Comparison of ENCODE assay signal across 21 cellular contexts in genomic region chr11:73265853-73266643, GRCh38. TPM values are rescaled to one million over a fixed set of nuclear protein-coding genes. Genes with fewer than 3 reads are reported as not detected.
A peak's percentile ranks its signal among the peaks of the same experiment; 100 is the strongest.
DNase-seq lines count a peak whose midpoint lies in the region; ATAC-seq and TF ChIP-seq lines count a peak whose summit lies in the region.
"Had no signal": no experiment of that assay in that cellular context is flagged by ENCODE, and none has a peak within 500 bp of the region (broad histone marks: within the 10 kb centered on the region; RNA-seq: fewer than 3 reads in every experiment).

No MANE protein-coding gene starts in this region.

- H3K18ac ChIP-seq in trophoblast cell (ENCODE audit: low read length) = no peak overlapping the region

- H3K27me3 ChIP-seq in trophoblast cell (ENCODE audit: insufficient read depth, low read length) (no peaks in the 10 kb centered on the region), aorta (ENCODE audit: control insufficient read depth in 1 of 2, insufficient read depth in 2 of 2, low read length in 1 of 2) (no peaks in the 10 kb centered on the region), colonic mucosa (peaks cover 7% of the 10 kb centered on the region)

- no peak overlapping the region for H3K4me3 Mint-ChIP-seq in activated T-cell treated with anti-CD3 and anti-CD28 coated beads, Interleukin-2, amount 50 U/mL, for 24 hours
- no peak overlapping the region for H3K4me3 Mint-ChIP-seq in activated T-cell treated with anti-CD3 and anti-CD28 coated beads, Interleukin-2, amount 50 U/mL, for 72 hours
- H3K4me3 Mint-ChIP-seq: activated CD4-positive, alpha-beta T cell treated with anti-CD3 and anti-CD28 coated beads for 36 hours; memory B cell; naive thymus-derived CD4-positive, alpha-beta T cell had no signal

- no peaks in the 10 kb centered on the region for H3K9me3 Mint-ChIP-seq in activated T-cell treated with anti-CD3 and anti-CD28 coated beads, Interleukin-2, amount 50 U/mL, for 24 hours
- no peaks in the 10 kb centered on the region for H3K9me3 Mint-ChIP-seq in activated T-cell treated with anti-CD3 and anti-CD28 coated beads, Interleukin-2, amount 50 U/mL, for 72 hours
- H3K9me3 Mint-ChIP-seq: memory B cell; naive thymus-derived CD4-positive, alpha-beta T cell had no signal

- WGBS in trophoblast cell (ENCODE audit: extremely low coverage, insufficient coverage, insufficient read length) = no CpG with 5 or more reads among the region's 3 CpGs
- WGBS in aorta, 2 donors = 44 to 48% methylated on average over 3 of the region's 3 CpGs

- no peak overlapping the region for H2AFZ ChIP-seq in trophoblast cell (ENCODE audit: insufficient read depth, low read length, poor library complexity)

- no peak overlapping the region for H2BK120ac ChIP-seq in trophoblast cell (ENCODE audit: insufficient read depth, low read length, poor library complexity)

- no peak overlapping the region for H4K91ac ChIP-seq in trophoblast cell (ENCODE audit: low read depth, low read length)

- H3K4me1 ChIP-seq in trophoblast cell (ENCODE audit: control insufficient read depth in 1 of 2, insufficient read depth in 2 of 2, low read length in 2 of 2) (peaks cover 42 to 43% of the 10 kb centered on the region in 2 experiments), aorta (ENCODE audit: control insufficient read depth in 1 of 2, insufficient read depth in 2 of 2, low read length in 2 of 2) (peaks cover 0 to 2% of the 10 kb centered on the region in 2 donors), colonic mucosa (no peaks in the 10 kb centered on the region)
- H3K4me1 ChIP-seq: foreskin keratinocyte had no signal

- H3K36me3 Mint-ChIP-seq in activated T-cell treated with anti-CD3 and anti-CD28 coated beads, Interleukin-2, amount 50 U/mL, for 24 hours (ENCODE audit: low read depth) = no peaks in the 10 kb centered on the region
- no peaks in the 10 kb centered on the region for H3K36me3 Mint-ChIP-seq in activated T-cell treated with anti-CD3 and anti-CD28 coated beads, Interleukin-2, amount 50 U/mL, for 72 hours (ENCODE audit: insufficient read depth in 2 of 2)
- H3K36me3 Mint-ChIP-seq: memory B cell; naive thymus-derived CD4-positive, alpha-beta T cell had no signal

- no peaks in the 10 kb centered on the region for H3K4me1 Mint-ChIP-seq in activated T-cell treated with anti-CD3 and anti-CD28 coated beads, Interleukin-2, amount 50 U/mL, for 24 hours (ENCODE audit: low read depth)
- no peaks in the 10 kb centered on the region for H3K4me1 Mint-ChIP-seq in activated T-cell treated with anti-CD3 and anti-CD28 coated beads, Interleukin-2, amount 50 U/mL, for 72 hours (ENCODE audit: low read depth)
- H3K4me1 Mint-ChIP-seq: activated CD4-positive, alpha-beta T cell treated with anti-CD3 and anti-CD28 coated beads for 36 hours had no signal

- no peak overlapping the region for H3K27ac Mint-ChIP-seq in activated T-cell treated with anti-CD3 and anti-CD28 coated beads, Interleukin-2, amount 50 U/mL, for 24 hours
- H3K27ac Mint-ChIP-seq in activated T-cell treated with anti-CD3 and anti-CD28 coated beads, Interleukin-2, amount 50 U/mL, for 72 hours = no peak overlapping the region
- H3K27ac Mint-ChIP-seq: activated CD4-positive, alpha-beta T cell treated with anti-CD3 and anti-CD28 coated beads for 36 hours; memory B cell; naive thymus-derived CD4-positive, alpha-beta T cell had no signal

- TF ChIP-seq CTCF in colonic mucosa (IDR thresholded peaks at IDR 0.05) = no peak

- peak overlapping the region; percentile 5 for H3K4ac ChIP-seq in trophoblast cell (ENCODE audit: low read depth, low read length)

- no peak overlapping the region for H2BK12ac ChIP-seq in trophoblast cell (ENCODE audit: low read length)

- H3K4me3 ChIP-seq in trophoblast cell (ENCODE audit: low read depth, low read length) (no peak overlapping the region), aorta (ENCODE audit: low read length in 2 of 2) (no peak overlapping the region), colonic mucosa (no peak overlapping the region)
- H3K4me3 ChIP-seq: A549, breast epithelium had no signal

- peak; percentile 13 for DNase-seq in activated T-cell treated with anti-CD3 and anti-CD28 coated beads, Interleukin-2, amount 50 U/mL, for 24 hours
- DNase-seq in activated T-cell treated with anti-CD3 and anti-CD28 coated beads, Interleukin-2, amount 50 U/mL, for 72 hours = no peak
- DNase-seq in left cardiac atrium (no peak), trophoblast cell (no peak), aorta (peak in 1 of 2 donors; percentile 64), NOMO-1 treated with dmso at 0.1 percent for 144 hours (lab: John Stamatoyannopoulos, UW; ENCODE audit: unreplicated experiment) (no peak), colonic mucosa (no peak)
- DNase-seq: activated CD4-positive, alpha-beta T cell treated with anti-CD3 and anti-CD28 coated beads for 36 hours; activated gamma-delta T cell; EL; foreskin keratinocyte; hypothalamus; naive thymus-derived CD4-positive, alpha-beta T cell; NCI-H1105; NCI-H2081; stimulated activated CD4-positive, alpha-beta T cell treated with anti-CD3 and anti-CD28 coated beads, Interleukin-12 subunit alpha, Interleukin-12 subunit beta, amount 100 ng/mL, for 4 hours had no signal

- intact Hi-C loops in left cardiac atrium (cut with DNase I) = no loop called here
- intact Hi-C loops in aorta (cut with DNase I) = no loop called here
- intact Hi-C loops in colonic mucosa (cut with DNase I) = no loop called here

- no peak overlapping the region for H2BK5ac ChIP-seq in trophoblast cell (ENCODE audit: low read depth, low read length, poor library complexity)

- peaks cover 27% of the 10 kb centered on the region for H3K27me3 Mint-ChIP-seq in activated T-cell treated with anti-CD3 and anti-CD28 coated beads, Interleukin-2, amount 50 U/mL, for 24 hours
- peaks cover 34% of the 10 kb centered on the region for H3K27me3 Mint-ChIP-seq in activated T-cell treated with anti-CD3 and anti-CD28 coated beads, Interleukin-2, amount 50 U/mL, for 72 hours (ENCODE audit: low read depth)

- H3K14ac ChIP-seq in trophoblast cell (ENCODE audit: low read length) = peak overlapping the region; percentile 5

- no peak overlapping the region for H3K9ac ChIP-seq in trophoblast cell (ENCODE audit: low read length)
- H3K9ac ChIP-seq in colonic mucosa (ENCODE audit: low read depth in 2 of 2, low read length in 2 of 2) = no peak overlapping the region

- peaks cover 25% of the 10 kb centered on the region for H3K79me1 ChIP-seq in trophoblast cell (ENCODE audit: low read length)

- H3K27ac ChIP-seq in trophoblast cell (ENCODE audit: low read depth, low read length) (no peak overlapping the region), aorta (ENCODE audit: low read depth in 1 of 2, low read length in 2 of 2) (peak overlapping the region; percentile 55 to 58), colonic mucosa (no peak overlapping the region)
- H3K27ac ChIP-seq: breast epithelium, foreskin keratinocyte had no signal

- H3K9me3 ChIP-seq in trophoblast cell (ENCODE audit: insufficient read depth, low read depth, low read length) (no peaks in the 10 kb centered on the region), aorta (ENCODE audit: control insufficient read depth, low read length) (no peaks in the 10 kb centered on the region), colonic mucosa (no peaks in the 10 kb centered on the region)
- H3K9me3 ChIP-seq: A549, breast epithelium had no signal

- no peak overlapping the region for H3K23ac ChIP-seq in trophoblast cell (ENCODE audit: low read length)

- no peak overlapping the region for H4K8ac ChIP-seq in trophoblast cell (ENCODE audit: low read depth, low read length)

- peak overlapping the region; percentile 40 for H3K4me2 ChIP-seq in trophoblast cell (ENCODE audit: low read length)
- H3K4me2 ChIP-seq: A549 had no signal

- H4K12ac ChIP-seq in trophoblast cell (ENCODE audit: low read depth, low read length) = no peak overlapping the region

- no peak for ATAC-seq in activated T-cell treated with anti-CD3 and anti-CD28 coated beads, Interleukin-2, amount 50 U/mL, for 72 hours (replicated peaks in 1 of 2)
- ATAC-seq in left cardiac atrium (peak; percentile 37 to 45), aorta (ENCODE audit: low FRiP score) (no peak), HG03280 (IDR thresholded peaks at IDR 0.05; ENCODE audit: unreplicated experiment) (no peak)
- ATAC-seq: A549; activated CD4-positive, alpha-beta T cell treated with anti-CD3 and anti-CD28 coated beads for 36 hours; foreskin keratinocyte; HCT116; naive thymus-derived CD4-positive, alpha-beta T cell had no signal

- peaks cover 15% of the 10 kb centered on the region for H3K79me2 ChIP-seq in trophoblast cell (ENCODE audit: control insufficient read depth, insufficient read depth, low read length, poor library complexity)

- H2AK5ac ChIP-seq in trophoblast cell (ENCODE audit: low read length) = no peak overlapping the region

- H3K36me3 ChIP-seq in trophoblast cell (ENCODE audit: control insufficient read depth in 1 of 2, insufficient read depth in 2 of 2, low read length in 2 of 2) (no peaks in the 10 kb centered on the region), aorta (ENCODE audit: control insufficient read depth in 1 of 2, insufficient read depth in 2 of 2, low read length in 1 of 2) (no peaks in the 10 kb centered on the region), colonic mucosa (no peaks in the 10 kb centered on the region)
- H3K36me3 ChIP-seq: breast epithelium had no signal

RNA-seq across cellular contexts. Expression of gene P2RY6, which starts 6.1 kb away (rescaled TPM):
- total RNA-seq in activated T-cell treated with anti-CD3 and anti-CD28 coated beads, Interleukin-2, amount 50 U/mL, for 72 hours = not detected
- total RNA-seq in left cardiac atrium (1 to 10 TPM; 2.0 to 4.4 TPM), aorta (10 to 100 TPM in 1 of 2 donors, 1 to 10 TPM in 1; 6.1 to 12.0 TPM), colonic mucosa (1 to 10 TPM in 1 of 2 donors, under 1 TPM in 1; 0.91 to 1.4 TPM)
- polyA plus RNA-seq in trophoblast cell (2013) = 45.7 and 47.8 TPM in 2 replicates
- 1 to 10 TPM; 2.5 to 4.4 TPM for polyA plus RNA-seq in aorta
- total RNA-seq: activated CD4-positive, alpha-beta T cell treated with anti-CD3 and anti-CD28 coated beads for 36 hours; foreskin keratinocyte had no signal
- polyA plus RNA-seq: foreskin keratinocyte; naive thymus-derived CD4-positive, alpha-beta T cell had no signal

RNA-seq across cellular contexts. Expression of gene ARHGEF17, which starts 42.0 kb away (rescaled TPM):
- under 1 TPM; 0.05 to 0.07 TPM for total RNA-seq in activated T-cell treated with anti-CD3 and anti-CD28 coated beads, Interleukin-2, amount 50 U/mL, for 72 hours
- 10 to 100 TPM; 42.2 to 53.2 TPM for total RNA-seq in left cardiac atrium
- 31.0 and 31.5 TPM in 2 replicates for polyA plus RNA-seq in trophoblast cell (2013)
- total RNA-seq in aorta = 100 to 1,000 TPM; 159 to 201 TPM
- polyA plus RNA-seq in aorta = 100 to 1,000 TPM in 1 of 2 donors, 10 to 100 TPM in 1; 20.5 to 182 TPM
- total RNA-seq in colonic mucosa = 10 to 100 TPM in 1 of 2 donors, 1 to 10 TPM in 1; 8.6 to 13.4 TPM
- polyA plus RNA-seq: naive thymus-derived CD4-positive, alpha-beta T cell had no signal

RNA-seq across cellular contexts. Expression of gene P2RY2, which starts 48.0 kb away (rescaled TPM):
- total RNA-seq in activated T-cell treated with anti-CD3 and anti-CD28 coated beads, Interleukin-2, amount 50 U/mL, for 72 hours = not detected
- 10 to 100 TPM; 12.0 to 16.5 TPM for total RNA-seq in left cardiac atrium
- 4.4 and 4.6 TPM in 2 replicates for polyA plus RNA-seq in trophoblast cell (2013)
- total RNA-seq in aorta = 1 to 10 TPM; 2.9 to 3.9 TPM
- under 1 TPM; 0.50 to 0.54 TPM for polyA plus RNA-seq in aorta
- total RNA-seq in colonic mucosa = 10 to 100 TPM; 17.6 to 27.4 TPM
- total RNA-seq: activated CD4-positive, alpha-beta T cell treated with anti-CD3 and anti-CD28 coated beads for 36 hours had no signal
- polyA plus RNA-seq: naive thymus-derived CD4-positive, alpha-beta T cell had no signal

Comparison
In these comparisons a context has a peak if more than half of its experiments do, and no peak if none do; other contexts are left out.
1. ATAC-seq: peak in left cardiac atrium (2 of 2); none in activated T-cell treated with anti-CD3 and anti-CD28 coated beads, Interleukin-2, amount 50 U/mL, for 72 hours (0 of 2), aorta (single experiment) and HG03280 (single experiment).
2. H3K27ac ChIP-seq: peak in aorta (2 of 2); none in trophoblast cell (single experiment) and colonic mucosa (single experiment).
3. RNA of gene ARHGEF17, which starts 42.0 kb away (total RNA-seq): 159 to 201 TPM in aorta, 42.2 to 53.2 TPM in left cardiac atrium and 8.6 to 13.4 TPM in colonic mucosa; 0.05 to 0.07 TPM in activated T-cell treated with anti-CD3 and anti-CD28 coated beads, Interleukin-2, amount 50 U/mL, for 72 hours; every median in the first group is over 4 times any median in the second.